ENCODE assay signal across 16 cellular contexts in genomic region chr7:120995659-120996058, GRCh38. TPM values are rescaled to one million over a fixed set of nuclear protein-coding genes. Genes with fewer than 3 reads are reported as not detected.
A peak's percentile ranks its signal among the peaks of the same experiment; 100 is the strongest.
DNase-seq lines count a peak whose midpoint lies in the region; ATAC-seq and TF ChIP-seq lines count a peak whose summit lies in the region.
"Had no signal": no experiment of that assay in that cellular context is flagged by ENCODE, and none has a peak within 500 bp of the region (broad histone marks: within the 10 kb centered on the region; RNA-seq: fewer than 3 reads in every experiment).

No MANE protein-coding gene starts in this region.

- no peaks in the 10 kb centered on the region for H3K36me3 ChIP-seq in tibial artery
- H3K36me3 ChIP-seq in trophoblast cell (ENCODE audit: control insufficient read depth in 1 of 2, insufficient read depth in 2 of 2, low read length in 2 of 2): no peaks in the 10 kb centered on the region
- H3K36me3 ChIP-seq: right lobe of liver had no signal

- H4K91ac ChIP-seq in trophoblast cell (ENCODE audit: low read depth, low read length): no peak overlapping the region

- peaks cover 81% of the 10 kb centered on the region for H3K4me1 Mint-ChIP-seq in HFFc6 (ENCODE audit: low read depth)
- peaks cover 13% of the 10 kb centered on the region for H3K4me1 Mint-ChIP-seq in activated T-helper 17 cell treated with anti-CD3 and anti-CD28 coated beads, Interleukin-2, amount 50 U/mL, for 72 hours

- H2BK5ac ChIP-seq in trophoblast cell (ENCODE audit: low read depth, low read length, poor library complexity): no peak overlapping the region

- H3K14ac ChIP-seq in trophoblast cell (ENCODE audit: low read length): no peak overlapping the region

- H3K23ac ChIP-seq in trophoblast cell (ENCODE audit: low read length): no peak overlapping the region

- no peaks in the 10 kb centered on the region for H3K9me3 Mint-ChIP-seq in HFFc6
- no peaks in the 10 kb centered on the region for H3K9me3 Mint-ChIP-seq in activated T-helper 17 cell treated with anti-CD3 and anti-CD28 coated beads, Interleukin-2, amount 50 U/mL, for 72 hours
- H3K9me3 Mint-ChIP-seq: activated CD8-positive, alpha-beta T cell treated with anti-CD3 and anti-CD28 coated beads for 36 hours had no signal

- H3K4me3 Mint-ChIP-seq in HFFc6: peak overlapping the region; percentile 40
- H3K4me3 Mint-ChIP-seq in activated T-helper 17 cell treated with anti-CD3 and anti-CD28 coated beads, Interleukin-2, amount 50 U/mL, for 72 hours: no peak overlapping the region
- H3K4me3 Mint-ChIP-seq: activated CD8-positive, alpha-beta T cell treated with anti-CD3 and anti-CD28 coated beads for 36 hours; type B pancreatic cell had no signal

- no peaks in the 10 kb centered on the region for H3K79me2 ChIP-seq in trophoblast cell (ENCODE audit: control insufficient read depth, insufficient read depth, low read length, poor library complexity)

- DNase-seq in HFFc6 (no peak), NAMALWA (ENCODE audit: low spot score) (peak; percentile 22), cerebellar cortex (ENCODE audit: low spot score) (peak; percentile 40), tibial artery (no peak), trophoblast cell (no peak)
- DNase-seq: activated naive CD4-positive, alpha-beta T cell treated with anti-CD3 and anti-CD28 coated beads, Interleukin-2, amount 50 U/mL, for 16 hours; activated T-cell treated with anti-CD3 and anti-CD28 coated beads, Interleukin-2, amount 50 U/mL, for 1 hour; NCI-H2107; SHP77 treated with DMSO at 0.1 percent for 48 hours had no signal

- peaks cover 0 to 88% (median 22%) of the 10 kb centered on the region in 4 donors for H3K4me1 ChIP-seq in tibial artery
- H3K4me1 ChIP-seq in trophoblast cell (ENCODE audit: control insufficient read depth in 1 of 2, insufficient read depth in 2 of 2, low read length in 2 of 2): no peaks in the 10 kb centered on the region

- H2BK12ac ChIP-seq in trophoblast cell (ENCODE audit: low read length): no peak overlapping the region

- H3K27me3 Mint-ChIP-seq in HFFc6 (ENCODE audit: insufficient read depth): no peaks in the 10 kb centered on the region; the same call in 1 of the 2 replicates
- peaks cover 20% of the 10 kb centered on the region for H3K27me3 Mint-ChIP-seq in activated T-helper 17 cell treated with anti-CD3 and anti-CD28 coated beads, Interleukin-2, amount 50 U/mL, for 72 hours

- no peak overlapping the region for H2AK5ac ChIP-seq in trophoblast cell (ENCODE audit: low read length)

- no peaks in the 10 kb centered on the region for H3K27me3 ChIP-seq in tibial artery
- H3K27me3 ChIP-seq in trophoblast cell (ENCODE audit: insufficient read depth, low read length): no peaks in the 10 kb centered on the region
- H3K27me3 ChIP-seq: right lobe of liver had no signal

- peak overlapping the region; percentile 20; the same call in 1 of the 2 replicates for H3K27ac Mint-ChIP-seq in HFFc6
- no peak overlapping the region for H3K27ac Mint-ChIP-seq in activated T-helper 17 cell treated with anti-CD3 and anti-CD28 coated beads, Interleukin-2, amount 50 U/mL, for 72 hours
- H3K27ac Mint-ChIP-seq: activated CD8-positive, alpha-beta T cell treated with anti-CD3 and anti-CD28 coated beads for 36 hours; type B pancreatic cell had no signal

- H3K9me3 ChIP-seq in tibial artery (no peaks in the 10 kb centered on the region), trophoblast cell (ENCODE audit: insufficient read depth, low read depth, low read length) (no peaks in the 10 kb centered on the region)
- H3K9me3 ChIP-seq: right lobe of liver had no signal

- no peak overlapping the region for H4K8ac ChIP-seq in trophoblast cell (ENCODE audit: low read depth, low read length)

- intact Hi-C loops in tibial artery (cut with DNase I; ENCODE audit: low total_unique reads): no loop called here

- H3K27ac ChIP-seq in tibial artery: peak overlapping the region; percentile 85 to 89
- no peak overlapping the region for H3K27ac ChIP-seq in trophoblast cell (ENCODE audit: low read depth, low read length)
- H3K27ac ChIP-seq: right lobe of liver had no signal

- no peak for ATAC-seq in activated T-helper 17 cell treated with anti-CD3 and anti-CD28 coated beads, Interleukin-2, amount 50 U/mL, for 72 hours (replicated peaks)
- no peak for ATAC-seq in HG03175 (IDR thresholded peaks at IDR 0.05; ENCODE audit: unreplicated experiment)
- ATAC-seq: activated CD8-positive, alpha-beta T cell treated with anti-CD3 and anti-CD28 coated beads for 36 hours had no signal

- H2BK120ac ChIP-seq in trophoblast cell (ENCODE audit: insufficient read depth, low read length, poor library complexity): no peak overlapping the region

- no peak overlapping the region for H3K4ac ChIP-seq in trophoblast cell (ENCODE audit: low read depth, low read length)

- H3K18ac ChIP-seq in trophoblast cell (ENCODE audit: low read length): no peak overlapping the region

- H3K4me3 ChIP-seq in tibial artery (no peak overlapping the region), trophoblast cell (ENCODE audit: low read depth, low read length) (no peak overlapping the region)
- H3K4me3 ChIP-seq: GM12878, lung, right lobe of liver had no signal

- no peak overlapping the region for H2AFZ ChIP-seq in trophoblast cell (ENCODE audit: insufficient read depth, low read length, poor library complexity)

- H3K9ac ChIP-seq in trophoblast cell (ENCODE audit: low read length): no peak overlapping the region

- no CpG with 5 or more reads among the region's 2 CpGs for WGBS in trophoblast cell (ENCODE audit: extremely low coverage, insufficient coverage, insufficient read length)

- peaks cover 49% of the 10 kb centered on the region for H3K36me3 Mint-ChIP-seq in HFFc6 (ENCODE audit: low read depth)
- H3K36me3 Mint-ChIP-seq in activated T-helper 17 cell treated with anti-CD3 and anti-CD28 coated beads, Interleukin-2, amount 50 U/mL, for 72 hours (ENCODE audit: low read depth): no peaks in the 10 kb centered on the region

- H3K79me1 ChIP-seq in trophoblast cell (ENCODE audit: low read length): no peaks in the 10 kb centered on the region

- no peak overlapping the region for H4K12ac ChIP-seq in trophoblast cell (ENCODE audit: low read depth, low read length)

- no peak overlapping the region for H3K4me2 ChIP-seq in trophoblast cell (ENCODE audit: low read length)

- TF ChIP-seq CTCF in HFFc6 (IDR thresholded peaks at IDR 0.05) (no peak), tibial artery (IDR thresholded peaks at IDR 0.05) (no peak)

RNA-seq across cellular contexts. Expression of gene CPED1, which starts 7.1 kb away (rescaled TPM):
- total RNA-seq in HFFc6 (2021; fragmentation: NEBNext Ultra II Directional; extraction: Animal tissue kit (Norgen Biotek cat#: 25700)): 100 to 1,000 TPM in 2 of 6 experiments, 10 to 100 TPM in 4; 85.0 to 112 (median 95.9) TPM
- total RNA-seq in activated T-helper 17 cell treated with anti-CD3 and anti-CD28 coated beads, Interleukin-2, amount 50 U/mL, for 72 hours: not detected
- polyA plus RNA-seq in trophoblast cell (2013): 0.05 and 0.07 TPM in 2 replicates
- total RNA-seq: activated CD8-positive, alpha-beta T cell treated with anti-CD3 and anti-CD28 coated beads for 36 hours had no signal

RNA-seq across cellular contexts. Expression of gene ING3, which starts 45.1 kb away (rescaled TPM):
- 10 to 100 TPM in 5 of 6 experiments, 1 to 10 TPM in 1; 9.8 to 15.0 (median 12.7) TPM for total RNA-seq in HFFc6 (2021; fragmentation: NEBNext Ultra II Directional; extraction: Animal tissue kit (Norgen Biotek cat#: 25700))
- total RNA-seq in activated T-helper 17 cell treated with anti-CD3 and anti-CD28 coated beads, Interleukin-2, amount 50 U/mL, for 72 hours: 10 to 100 TPM; 21.9 to 29.9 TPM
- 10.3 and 11.2 TPM in 2 replicates for polyA plus RNA-seq in trophoblast cell (2013)

Comparison
In these comparisons a context has a peak if more than half of its experiments do, and no peak if none do; other contexts are left out.
1. DNase-seq: peak in NAMALWA (single experiment) and cerebellar cortex (single experiment); none in HFFc6 (single experiment), tibial artery (0 of 2) and trophoblast cell (0 of 2).
2. RNA of gene CPED1, which starts 7.1 kb away (total RNA-seq): 85.0 to 112 TPM in HFFc6; not detected in activated T-helper 17 cell treated with anti-CD3 and anti-CD28 coated beads, Interleukin-2, amount 50 U/mL, for 72 hours; every median in the first group is over 10 times any median in the second.